15 cellular contexts compared by ENCODE assay signal in genomic region chr9:130756460-130757152, GRCh38.
DNase-seq lines count a peak whose midpoint lies in the region; TF ChIP-seq lines count a peak whose summit lies in the region.
"Had no signal": no experiment of that assay in that cellular context is flagged by ENCODE, and none has a peak within 500 bp of the region (broad histone marks: within the 10 kb centered on the region; RNA-seq: fewer than 3 reads in every experiment).

No MANE protein-coding gene starts in this region.

- peak overlapping the region; percentile 44 for H3K4me2 ChIP-seq in OCI-LY3 (ENCODE audit: low read length)
- H3K4me2 ChIP-seq in trophoblast cell (ENCODE audit: low read length) = no peak overlapping the region

- peaks cover 20% of the 10 kb centered on the region; the same call in 1 of the 2 replicates for H4K20me1 ChIP-seq in OCI-LY3 (ENCODE audit: insufficient read depth, low read length)

- H3K4me3 ChIP-seq in OCI-LY3 (ENCODE audit: low read length) (no peak overlapping the region), trophoblast cell (ENCODE audit: low read depth, low read length) (no peak overlapping the region)
- H3K4me3 ChIP-seq: left lung had no signal

- H4K12ac ChIP-seq in trophoblast cell (ENCODE audit: low read depth, low read length) = no peak overlapping the region

- H3K4me3 Mint-ChIP-seq in chondrocyte (ENCODE audit: unreplicated experiment) = no peak overlapping the region
- H3K4me3 Mint-ChIP-seq: naive thymus-derived CD8-positive, alpha-beta T cell had no signal

- no peaks in the 10 kb centered on the region for H3K9me3 ChIP-seq in OCI-LY3 (ENCODE audit: insufficient read depth, low read length)
- no peaks in the 10 kb centered on the region for H3K9me3 ChIP-seq in trophoblast cell (ENCODE audit: insufficient read depth, low read depth, low read length)
- H3K9me3 ChIP-seq: left lung had no signal

- H3K14ac ChIP-seq in trophoblast cell (ENCODE audit: low read length) = no peak overlapping the region

- H2BK120ac ChIP-seq in trophoblast cell (ENCODE audit: insufficient read depth, low read length, poor library complexity) = no peak overlapping the region

- H4K8ac ChIP-seq in trophoblast cell (ENCODE audit: low read depth, low read length) = no peak overlapping the region

- no peak overlapping the region for H3K23ac ChIP-seq in trophoblast cell (ENCODE audit: low read length)

- H3K18ac ChIP-seq in trophoblast cell (ENCODE audit: low read length) = no peak overlapping the region

- DNase-seq in NCI-H82 (lab: John Stamatoyannopoulos, UW) (peak; percentile 40), NCI-H82 treated with DMSO at 0.1 percent for 48 hours (lab: John Stamatoyannopoulos, UW; ENCODE audit: unreplicated experiment) (no peak), chondrocyte (ENCODE audit: low spot score) (no peak), trophoblast cell (no peak), NCI-H1092 treated with DMSO at 0.1 percent for 48 hours (lab: John Stamatoyannopoulos, UW) (no peak), ACHN (no peak), ureter (ENCODE audit: low spot score) (no peak)
- DNase-seq: 8988T; activated effector memory CD4-positive, alpha-beta T cell treated with anti-CD3 and anti-CD28 coated beads, Interleukin-2, amount 50 U/mL, for 16 hours; anterior cingulate cortex; left lung; naive thymus-derived CD8-positive, alpha-beta T cell; NCI-H2081 treated with DMSO at 0.1 percent for 48 hours; NCI-H748 treated with DMSO at 0.1 percent for 48 hours had no signal

- H3K4me1 ChIP-seq in OCI-LY3 (ENCODE audit: low read length) = peaks cover 21% of the 10 kb centered on the region
- peaks cover 11 to 20% of the 10 kb centered on the region in 2 experiments for H3K4me1 ChIP-seq in trophoblast cell (ENCODE audit: control insufficient read depth in 1 of 2, insufficient read depth in 2 of 2, low read length in 2 of 2)

- no CpG with 5 or more reads among the region's 7 CpGs for WGBS in trophoblast cell (ENCODE audit: extremely low coverage, insufficient coverage, insufficient read length)

- no peak overlapping the region for H2AK5ac ChIP-seq in trophoblast cell (ENCODE audit: low read length)

- no peak overlapping the region for H2BK5ac ChIP-seq in trophoblast cell (ENCODE audit: low read depth, low read length, poor library complexity)

- H3K79me2 ChIP-seq in OCI-LY3 (ENCODE audit: low read length) = no peaks in the 10 kb centered on the region
- peaks cover 1% of the 10 kb centered on the region for H3K79me2 ChIP-seq in trophoblast cell (ENCODE audit: control insufficient read depth, insufficient read depth, low read length, poor library complexity)

- H3K27me3 ChIP-seq in OCI-LY3 (ENCODE audit: low read depth, low read length) = no peaks in the 10 kb centered on the region
- no peaks in the 10 kb centered on the region for H3K27me3 ChIP-seq in trophoblast cell (ENCODE audit: insufficient read depth, low read length)
- H3K27me3 ChIP-seq: left lung had no signal

- H3K4me1 Mint-ChIP-seq in chondrocyte (ENCODE audit: low read depth) = peaks cover 35% of the 10 kb centered on the region

- H3K4ac ChIP-seq in trophoblast cell (ENCODE audit: low read depth, low read length) = no peak overlapping the region

- H3K27ac Mint-ChIP-seq in chondrocyte (ENCODE audit: unreplicated experiment) = peak overlapping the region; percentile 46

- H3K27me3 Mint-ChIP-seq in chondrocyte (ENCODE audit: low read depth) = no peaks in the 10 kb centered on the region
- H3K27me3 Mint-ChIP-seq: naive thymus-derived CD8-positive, alpha-beta T cell had no signal

- H3K36me3 ChIP-seq in OCI-LY3 (replicated peaks; ENCODE audit: low read depth, low read length) = no peaks in the 10 kb centered on the region
- H3K36me3 ChIP-seq in trophoblast cell (ENCODE audit: control insufficient read depth in 1 of 2, insufficient read depth in 2 of 2, low read length in 2 of 2) = no peaks in the 10 kb centered on the region
- H3K36me3 ChIP-seq: left lung had no signal

- H3K36me3 Mint-ChIP-seq in chondrocyte (ENCODE audit: low read depth) = no peaks in the 10 kb centered on the region

- no peak overlapping the region for H2AFZ ChIP-seq in OCI-LY3 (ENCODE audit: low read depth, low read length)
- no peak overlapping the region for H2AFZ ChIP-seq in trophoblast cell (ENCODE audit: insufficient read depth, low read length, poor library complexity)

- no peaks in the 10 kb centered on the region for H3K79me1 ChIP-seq in trophoblast cell (ENCODE audit: low read length)

- H3K27ac ChIP-seq in OCI-LY3 (ENCODE audit: low read length) = no peak overlapping the region
- peak overlapping the region; percentile 77 for H3K27ac ChIP-seq in trophoblast cell (ENCODE audit: low read depth, low read length)
- H3K27ac ChIP-seq: left lung had no signal

- no peak overlapping the region for H2BK12ac ChIP-seq in trophoblast cell (ENCODE audit: low read length)

- TF ChIP-seq CTCF in OCI-LY3 (IDR thresholded peaks at IDR 0.05; ENCODE audit: low read depth, low read length) = no peak
- TF ChIP-seq CTCF in chondrocyte (IDR thresholded peaks at IDR 0.05) = no peak

- H3K9ac ChIP-seq in OCI-LY3 (ENCODE audit: low read length) = no peak overlapping the region
- H3K9ac ChIP-seq in trophoblast cell (ENCODE audit: low read length) = no peak overlapping the region

- no peaks in the 10 kb centered on the region for H3K9me3 Mint-ChIP-seq in chondrocyte (ENCODE audit: low read depth)
- H3K9me3 Mint-ChIP-seq: naive thymus-derived CD8-positive, alpha-beta T cell had no signal

- in situ Hi-C loops in ACHN (cut with HindIII; ENCODE audit: low pct_ligation_motif_present, low pct_unique_long_range_greater_than_20kb, low sequenced_read_pairs) = no loop called here

- no peak overlapping the region for H4K91ac ChIP-seq in trophoblast cell (ENCODE audit: low read depth, low read length)
